17 cellular contexts compared by ENCODE assay signal in the genomic region with DNA sequence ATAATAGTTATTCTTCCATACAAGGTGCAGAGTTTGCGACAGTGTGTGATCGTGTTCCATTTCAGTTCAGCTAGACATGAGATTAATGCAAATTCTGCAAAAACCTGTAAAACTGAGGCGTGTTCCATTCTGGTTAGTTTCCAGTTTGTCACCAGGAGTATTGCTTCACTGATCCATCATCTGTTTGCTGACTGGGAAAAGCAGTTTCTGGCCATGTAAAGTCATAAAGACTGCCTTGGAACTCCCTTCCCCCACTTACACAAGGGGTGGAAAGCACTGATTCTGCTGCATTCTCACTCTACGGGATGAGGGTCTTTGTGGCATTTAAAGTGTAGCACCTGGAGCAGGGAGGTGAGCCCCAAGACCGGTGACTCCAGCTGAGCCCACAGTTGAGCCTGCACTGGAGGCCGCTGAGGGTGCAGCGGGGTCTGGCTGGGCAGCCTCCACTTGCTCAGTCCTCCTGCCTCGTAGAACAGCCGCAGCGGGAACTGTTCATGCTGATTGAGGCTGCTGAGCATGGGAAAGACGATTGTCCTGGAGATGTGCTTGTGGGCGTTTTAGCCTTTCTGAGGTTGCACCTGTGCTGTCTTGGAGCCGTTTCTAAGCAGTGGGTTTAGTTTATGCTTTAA. TPM values are rescaled to one million over a fixed set of nuclear protein-coding genes. Genes with fewer than 3 reads are reported as not detected.
DNase-seq lines count a peak whose midpoint lies in the region; ATAC-seq and TF ChIP-seq lines count a peak whose summit lies in the region.
"Had no signal": no experiment of that assay in that cellular context is flagged by ENCODE, and none has a peak within 500 bp of the region (broad histone marks: within the 10 kb centered on the region; RNA-seq: fewer than 3 reads in every experiment).

No MANE protein-coding gene starts in this region.

- peaks cover 27% of the 10 kb centered on the region for H3K36me3 ChIP-seq in BLaER1

- CTCF ChIA-PET in CD4-positive, alpha-beta T cell (lab: Charles Lee): no interaction called here
- CTCF ChIA-PET in T-cell (lab: Charles Lee): no interaction called here

- peaks cover 56% of the 10 kb centered on the region for H3K4me1 ChIP-seq in BLaER1

- H3K9ac ChIP-seq in BLaER1: peak overlapping the region; percentile 54
- H3K9ac ChIP-seq: KMS-11, parathyroid adenoma had no signal

- H3K27me3 Mint-ChIP-seq in CD4-positive, alpha-beta T cell: no peaks in the 10 kb centered on the region
- H3K27me3 Mint-ChIP-seq in T-cell (no peaks in the 10 kb centered on the region), immature natural killer cell (ENCODE audit: low read depth in 3 of 3) (peaks cover 4 to 5% (median 4%) of the 10 kb centered on the region in 3 donors)
- H3K27me3 Mint-ChIP-seq: central memory CD8-positive, alpha-beta T cell had no signal

- no peak overlapping the region; the same call in 1 of the 2 replicates for H3K4me3 ChIP-seq in BLaER1

- no peak for ATAC-seq in CD4-positive, alpha-beta T cell (ENCODE audit: poor library complexity)
- no peak for ATAC-seq in T-cell (replicated peaks in 1 of 4)
- ATAC-seq in GM18519 (IDR thresholded peaks at IDR 0.05; ENCODE audit: low FRiP score, unreplicated experiment): no peak
- ATAC-seq in GM21447 (IDR thresholded peaks at IDR 0.05; ENCODE audit: unreplicated experiment): no peak

- intact Hi-C loops in CD4-positive, alpha-beta T cell (cut with DNase I, micrococcal nuclease): loop anchor here in 1 of 2 experiments (5.0 kb wide), 1 partner anchor 60 kb away; a partner anchor contains a TSS

- TF ChIP-seq CTCF in CD4-positive, alpha-beta T cell (IDR thresholded peaks at IDR 0.05): no peak

- H4K20me1 ChIP-seq in BLaER1: peaks cover 38% of the 10 kb centered on the region

- peaks cover under 1% of the 10 kb centered on the region for H3K9me3 Mint-ChIP-seq in CD4-positive, alpha-beta T cell
- H3K9me3 Mint-ChIP-seq in T-cell: peaks cover 0 to under 1% (median 0%) of the 10 kb centered on the region in 3 donors
- H3K9me3 Mint-ChIP-seq in immature natural killer cell: peaks cover 0 to 2% (median 0%) of the 10 kb centered on the region in 6 donors
- H3K9me3 Mint-ChIP-seq: central memory CD8-positive, alpha-beta T cell had no signal

- POLR2A ChIA-PET in CD4-positive, alpha-beta T cell (lab: Charles Lee): no interaction called here
- POLR2A ChIA-PET in T-cell (lab: Charles Lee): no interaction called here

- peak overlapping the region; percentile 52 for H3K4me3 Mint-ChIP-seq in CD4-positive, alpha-beta T cell
- peak overlapping the region; percentile 97 to 99 (median 98) for H3K4me3 Mint-ChIP-seq in T-cell
- H3K4me3 Mint-ChIP-seq in immature natural killer cell: peak overlapping the region; percentile 92 to 99 (median 96)

- peak overlapping the region; percentile 28; the same call in 1 of the 2 replicates for H3K27ac ChIP-seq in BLaER1
- H3K27ac ChIP-seq in CD4-positive, alpha-beta T cell (ENCODE audit: low read depth, low read length): no peak overlapping the region
- H3K27ac ChIP-seq: KMS-11, parathyroid adenoma had no signal

- H3K4me2 ChIP-seq in BLaER1: peak overlapping the region; percentile 75
- H3K4me2 ChIP-seq: KMS-11 had no signal

- peaks cover 18% of the 10 kb centered on the region for H3K4me1 Mint-ChIP-seq in CD4-positive, alpha-beta T cell (ENCODE audit: low read depth)
- peaks cover 19 to 30% (median 29%) of the 10 kb centered on the region in 3 donors for H3K4me1 Mint-ChIP-seq in T-cell
- peaks cover 20 to 25% of the 10 kb centered on the region in 2 donors for H3K4me1 Mint-ChIP-seq in immature natural killer cell

- H3K27ac Mint-ChIP-seq in CD4-positive, alpha-beta T cell: no peak overlapping the region
- no peak overlapping the region for H3K27ac Mint-ChIP-seq in T-cell
- no peak overlapping the region for H3K27ac Mint-ChIP-seq in immature natural killer cell

- no peaks in the 10 kb centered on the region for H3K27me3 ChIP-seq in BLaER1
- no peaks in the 10 kb centered on the region for H3K27me3 ChIP-seq in CD4-positive, alpha-beta T cell (ENCODE audit: control insufficient read depth, insufficient read depth, low read length)

- peaks cover 39% of the 10 kb centered on the region for H3K9me3 ChIP-seq in BLaER1
- no peaks in the 10 kb centered on the region for H3K9me3 ChIP-seq in CD4-positive, alpha-beta T cell (ENCODE audit: control insufficient read depth, low read length)

- no peak for DNase-seq in CD4-positive, alpha-beta T cell
- no peak for DNase-seq in T-cell
- no peak for DNase-seq in immature natural killer cell
- no peak for DNase-seq in NCI-H510A (lab: John Stamatoyannopoulos, UW)
- DNase-seq in NK-92 (lab: John Stamatoyannopoulos, UW; ENCODE audit: unreplicated experiment): no peak
- DNase-seq: HCEC 1CT, NCI-H1436, NCI-H345, SIG-M5 had no signal

- peaks cover 6% of the 10 kb centered on the region for H3K36me3 Mint-ChIP-seq in CD4-positive, alpha-beta T cell (ENCODE audit: low read depth)
- H3K36me3 Mint-ChIP-seq in T-cell (no peaks in the 10 kb centered on the region), immature natural killer cell (no peaks in the 10 kb centered on the region)

RNA-seq across cellular contexts. Expression of a gene that starts 2.0 kb away (rescaled TPM):
- total RNA-seq in CD4-positive, alpha-beta T cell: under 1 TPM; 0.47 to 0.82 TPM
- total RNA-seq in T-cell: 1 to 10 TPM; 2.7 to 6.0 (median 3.7) TPM
- 1 to 10 TPM; 3.4 to 8.5 (median 3.7) TPM for polyA plus RNA-seq in immature natural killer cell

RNA-seq across cellular contexts. Expression of a gene that starts 35.6 kb away (rescaled TPM):
- not detected for total RNA-seq in CD4-positive, alpha-beta T cell
- not detected for total RNA-seq in T-cell
- not detected for polyA plus RNA-seq in immature natural killer cell
- total RNA-seq: kidney epithelial cell, mononuclear cell had no signal

RNA-seq across cellular contexts. Expression of a gene that starts 42.1 kb away (rescaled TPM):
- total RNA-seq in CD4-positive, alpha-beta T cell: 1 to 10 TPM; 2.0 to 2.4 TPM
- total RNA-seq in T-cell: 1 to 10 TPM; 4.1 to 6.5 (median 4.8) TPM
- polyA plus RNA-seq in immature natural killer cell: 1 to 10 TPM in 2 of 3 donors, not detected in 1; 1.1 to 2.1 TPM
